Comparison of ENCODE assay signal across 1 cellular context in genomic region chr2:215138466-215138865, GRCh38.
TF ChIP-seq lines count a peak whose summit lies in the region.

A gene with protein sequence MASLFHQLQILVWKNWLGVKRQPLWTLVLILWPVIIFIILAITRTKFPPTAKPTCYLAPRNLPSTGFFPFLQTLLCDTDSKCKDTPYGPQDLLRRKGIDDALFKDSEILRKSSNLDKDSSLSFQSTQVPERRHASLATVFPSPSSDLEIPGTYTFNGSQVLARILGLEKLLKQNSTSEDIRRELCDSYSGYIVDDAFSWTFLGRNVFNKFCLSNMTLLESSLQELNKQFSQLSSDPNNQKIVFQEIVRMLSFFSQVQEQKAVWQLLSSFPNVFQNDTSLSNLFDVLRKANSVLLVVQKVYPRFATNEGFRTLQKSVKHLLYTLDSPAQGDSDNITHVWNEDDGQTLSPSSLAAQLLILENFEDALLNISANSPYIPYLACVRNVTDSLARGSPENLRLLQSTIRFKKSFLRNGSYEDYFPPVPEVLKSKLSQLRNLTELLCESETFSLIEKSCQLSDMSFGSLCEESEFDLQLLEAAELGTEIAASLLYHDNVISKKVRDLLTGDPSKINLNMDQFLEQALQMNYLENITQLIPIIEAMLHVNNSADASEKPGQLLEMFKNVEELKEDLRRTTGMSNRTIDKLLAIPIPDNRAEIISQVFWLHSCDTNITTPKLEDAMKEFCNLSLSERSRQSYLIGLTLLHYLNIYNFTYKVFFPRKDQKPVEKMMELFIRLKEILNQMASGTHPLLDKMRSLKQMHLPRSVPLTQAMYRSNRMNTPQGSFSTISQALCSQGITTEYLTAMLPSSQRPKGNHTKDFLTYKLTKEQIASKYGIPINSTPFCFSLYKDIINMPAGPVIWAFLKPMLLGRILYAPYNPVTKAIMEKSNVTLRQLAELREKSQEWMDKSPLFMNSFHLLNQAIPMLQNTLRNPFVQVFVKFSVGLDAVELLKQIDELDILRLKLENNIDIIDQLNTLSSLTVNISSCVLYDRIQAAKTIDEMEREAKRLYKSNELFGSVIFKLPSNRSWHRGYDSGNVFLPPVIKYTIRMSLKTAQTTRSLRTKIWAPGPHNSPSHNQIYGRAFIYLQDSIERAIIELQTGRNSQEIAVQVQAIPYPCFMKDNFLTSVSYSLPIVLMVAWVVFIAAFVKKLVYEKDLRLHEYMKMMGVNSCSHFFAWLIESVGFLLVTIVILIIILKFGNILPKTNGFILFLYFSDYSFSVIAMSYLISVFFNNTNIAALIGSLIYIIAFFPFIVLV (N-terminal part only) (minus strand): TSS chr2:215138626. CDS start chr2:215138208, 418 bp downstream.

TF ChIP-seq in GM12878, 131 proteins besides CTCF, POLR2A, EP300 and RAD21:
- TF ChIP-seq IRF3 (IDR thresholded peaks at IDR 0.05) (no peak), HDGF (IDR thresholded peaks at IDR 0.05) (no peak), RAD51 (IDR thresholded peaks at IDR 0.05) (no peak), CHD2 (IDR thresholded peaks at IDR 0.05; ENCODE audit: borderline replicate concordance, low read depth, low read length) (no peak)
TF ChIP-seq in GM12878: peak in this region for 0.
